1 cellular context compared by ENCODE assay signal in genomic region chr5:39074009-39074886, GRCh38.
TF ChIP-seq lines count a peak whose summit lies in the region.

RICTOR (minus strand) TSS chr5:39074399; CDS start chr5:39074377, 22 bp downstream.

TF ChIP-seq in GM12878, 131 proteins besides CTCF, POLR2A, EP300 and RAD21 (continued from another document and continues in another):
- TF ChIP-seq CHD2 (IDR thresholded peaks at IDR 0.05; ENCODE audit: borderline replicate concordance, low read depth, low read length) (peak; percentile 97), MTA2 (IDR thresholded peaks at IDR 0.05; ENCODE audit: low read depth) (no peak), ESRRA (IDR thresholded peaks at IDR 0.05; ENCODE audit: low read length) (no peak), CEBPZ (IDR thresholded peaks at IDR 0.05; ENCODE audit: low read depth, low read length) (no peak), POLR2AphosphoS2 (IDR thresholded peaks at IDR 0.05; ENCODE audit: low read depth, low read length) (0 out of 2 replicates have a peak, but pooled peaks have one; percentile 1), CBX3 (IDR thresholded peaks at IDR 0.05; ENCODE audit: borderline replicate concordance, low read depth) (no peak), RAD51 (IDR thresholded peaks at IDR 0.05) (no peak), CHD1 (IDR thresholded peaks at IDR 0.05; ENCODE audit: low read depth, low read length) (no peak), NFXL1 (IDR thresholded peaks at IDR 0.05; ENCODE audit: borderline replicate concordance) (no peak; the same call in 1 of the 2 replicates), CEBPB (IDR thresholded peaks at IDR 0.05; ENCODE audit: borderline replicate concordance in 1 of 2, low read depth in 2 of 2, low read length in 2 of 2) (no peak), RELB (IDR thresholded peaks at IDR 0.05; ENCODE audit: low read depth) (peak; percentile 7), IRF3 (IDR thresholded peaks at IDR 0.05) (no peak), BCL11A (IDR thresholded peaks at IDR 0.05; ENCODE audit: low read depth, low read length) (no peak), SREBF1 (IDR thresholded peaks at IDR 0.05; ENCODE audit: low read length) (no peak), E2F8 (IDR thresholded peaks at IDR 0.05; ENCODE audit: low read depth, partially characterized antibody) (no peak), RFX5 (IDR thresholded peaks at IDR 0.05; ENCODE audit: low read depth, low read length) (no peak), NFIC (IDR thresholded peaks at IDR 0.05; ENCODE audit: low read depth, low read length) (no peak), GABPA (IDR thresholded peaks at IDR 0.05; ENCODE audit: low read depth) (no peak), POLR2AphosphoS5 (IDR thresholded peaks at IDR 0.05; ENCODE audit: low read length) (peak; percentile 85; the same call in 1 of the 2 replicates), POU2F2 (IDR thresholded peaks at IDR 0.05; ENCODE audit: borderline replicate concordance, low read depth, low read length) (no peak; the same call in 2 of the 3 replicates), ZSCAN29 (IDR thresholded peaks at IDR 0.05) (no peak), RELA (IDR thresholded peaks at IDR 0.05; ENCODE audit: borderline replicate concordance, partially characterized antibody) (peak; percentile 86), BRCA1 (IDR thresholded peaks at IDR 0.05; ENCODE audit: low read depth, low read length) (peak; percentile 81), MXI1 (IDR thresholded peaks at IDR 0.05; ENCODE audit: low read depth, low read length) (peak; percentile 38; the same call in 1 of the 2 replicates), TCF7 (IDR thresholded peaks at IDR 0.05; ENCODE audit: borderline replicate concordance) (no peak), YBX1 (IDR thresholded peaks at IDR 0.05) (no peak), CUX1 (IDR thresholded peaks at IDR 0.05; ENCODE audit: insufficient replicate concordance, low read depth, low read length) (no peak), MYB (IDR thresholded peaks at IDR 0.05; ENCODE audit: borderline replicate concordance, low read depth, low read length) (no peak), PRDM15 (CRISPR knock-in tag; IDR thresholded peaks at IDR 0.05) (no peak), HDGF (IDR thresholded peaks at IDR 0.05) (0 out of 2 replicates have a peak, but pooled peaks have one; percentile 43), FOXM1 (IDR thresholded peaks at IDR 0.05; ENCODE audit: low read depth, low read length) (no peak), TCF3 (IDR thresholded peaks at IDR 0.05; ENCODE audit: borderline replicate concordance, insufficient read depth, low read depth, low read length) (0 out of 2 replicates have a peak, but pooled peaks have one; percentile 24), ZNF687 (IDR thresholded peaks at IDR 0.05) (no peak), E2F4 (IDR thresholded peaks at IDR 0.05; ENCODE audit: low read depth, low read length) (no peak)
